ENCODE assay signal across 11 cellular contexts in the genomic region with DNA sequence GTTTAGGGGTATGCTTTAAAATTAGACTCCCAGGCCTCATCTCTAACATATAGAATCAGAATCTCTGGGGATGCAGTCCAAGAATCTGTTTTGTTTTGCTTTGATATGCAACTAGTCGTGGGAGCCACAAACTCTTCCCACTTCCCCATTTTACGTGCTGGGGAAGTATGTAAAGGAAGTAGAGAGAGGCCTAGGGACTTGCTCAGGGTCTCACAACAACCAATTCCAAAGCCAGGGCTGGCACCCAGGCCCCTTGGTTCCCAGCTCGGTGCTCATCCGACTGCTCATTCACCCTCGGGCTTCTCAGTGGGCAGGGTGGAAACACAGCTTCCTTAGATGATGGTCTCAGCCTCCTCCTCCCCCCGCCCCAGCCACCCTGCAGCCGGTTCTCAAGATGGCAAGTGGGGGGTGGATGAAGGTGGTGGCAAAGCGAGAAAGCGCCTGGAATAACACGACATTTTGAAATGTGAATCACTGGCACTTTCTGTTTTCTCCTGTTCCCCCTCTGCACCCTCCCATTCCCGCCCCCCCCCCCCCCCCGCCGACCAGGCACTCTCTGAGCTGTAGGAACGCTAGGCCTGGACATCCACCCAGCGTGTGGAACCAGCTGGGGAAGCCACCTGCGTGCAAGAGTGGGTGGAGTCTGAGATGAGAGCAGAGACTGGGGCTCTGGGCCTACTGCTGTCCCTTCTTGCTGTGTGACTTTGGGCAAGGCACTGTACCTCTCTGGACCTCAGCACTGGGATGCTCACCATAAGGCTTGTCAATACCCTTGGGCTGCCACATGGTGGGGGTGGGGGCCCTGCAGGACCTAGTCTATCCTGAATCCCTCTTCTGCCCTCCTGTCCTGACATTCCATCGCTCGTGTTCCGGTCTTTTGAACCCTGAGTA.
DNase-seq lines count a peak whose midpoint lies in the region; ATAC-seq, FAIRE-seq and TF ChIP-seq lines count a peak whose summit lies in the region.
"Had no signal": no experiment of that assay in that cellular context is flagged by ENCODE, and none has a peak within 500 bp of the region (broad histone marks: within the 10 kb centered on the region; RNA-seq: fewer than 3 reads in every experiment).

No MANE protein-coding gene starts in this region.

- H3K9me3 Mint-ChIP-seq in Caco-2 (ENCODE audit: unreplicated experiment), result no peaks in the 10 kb centered on the region

- H3K4me3 ChIP-seq in neutrophil (ENCODE audit: low read depth in 1 of 2, low read length in 1 of 2) (peak overlapping the region; percentile 44 to 51), Caco-2 (ENCODE audit: low read depth, low read length) (no peak overlapping the region)

- H3K36me3 Mint-ChIP-seq in Caco-2 (ENCODE audit: insufficient read depth, unreplicated experiment), result no peaks in the 10 kb centered on the region

- CTCF ChIA-PET in Caco-2 (lab: Charles Lee), result interaction anchor here (0.5 kb wide), 1 partner anchor 219 kb away, joined by 3 read pairs; no protein-coding TSS in a partner anchor

- peak overlapping the region; percentile 100 for H3K27ac ChIP-seq in neutrophil

- intact Hi-C loops in Caco-2 (cut with micrococcal nuclease; ENCODE audit: unreplicated experiment), result no loop called here

- H3K4me1 ChIP-seq in neutrophil (ENCODE audit: control insufficient read depth in 1 of 2, insufficient read depth in 1 of 2, low read depth in 1 of 2, low read length in 1 of 2), result peaks cover 53% of the 10 kb centered on the region in 2 experiments
- H3K4me1 ChIP-seq in Caco-2, result no peaks in the 10 kb centered on the region

- FAIRE-seq in urothelium cell line (lab: Jason Lieb, UNC), result no peak
- FAIRE-seq: colon had no signal

- no peak overlapping the region for H3K4me3 Mint-ChIP-seq in Caco-2 (ENCODE audit: unreplicated experiment)

- H3K27me3 ChIP-seq in neutrophil (peaks cover 9% of the 10 kb centered on the region), Caco-2 (replicated peaks; ENCODE audit: control insufficient read depth, insufficient read depth, low read length) (no peaks in the 10 kb centered on the region)

- H3K27me3 Mint-ChIP-seq in Caco-2 (ENCODE audit: insufficient read depth, unreplicated experiment), result peaks cover 1% of the 10 kb centered on the region

- ATAC-seq in GM18870 (IDR thresholded peaks at IDR 0.05; ENCODE audit: unreplicated experiment) (peak; percentile 38), HG02981 (IDR thresholded peaks at IDR 0.05; ENCODE audit: unreplicated experiment) (peak; percentile 43)

- no peaks in the 10 kb centered on the region for H3K9me3 ChIP-seq in neutrophil
- H3K9me3 ChIP-seq in Caco-2, result no peaks in the 10 kb centered on the region

- POLR2A ChIA-PET in Caco-2 (lab: Charles Lee), result no interaction called here

- TF ChIP-seq CTCF in neutrophil (IDR thresholded peaks at IDR 0.05) (no peak), Caco-2 (IDR thresholded peaks at IDR 0.05; ENCODE audit: insufficient read depth in 1 of 2, low read depth in 1 of 2, low read length in 1 of 2, severe bottlenecking in 1 of 2, unreplicated experiment in 1 of 2) (no peak)

- H3K27ac Mint-ChIP-seq in Caco-2 (ENCODE audit: unreplicated experiment), result no peak overlapping the region

- no peaks in the 10 kb centered on the region for H3K4me1 Mint-ChIP-seq in Caco-2 (ENCODE audit: low read depth, unreplicated experiment)

- peak; percentile 95 for DNase-seq in SKM-1 treated with dmso at 0.1 percent for 144 hours (lab: John Stamatoyannopoulos, UW; ENCODE audit: unreplicated experiment)
- no peak for DNase-seq in urothelium cell line (ENCODE audit: low spot score)
- no peak for DNase-seq in NCI-H128 (lab: John Stamatoyannopoulos, UW; ENCODE audit: unreplicated experiment)
- DNase-seq in NCI-H82 (lab: John Stamatoyannopoulos, UW), result no peak
- DNase-seq in Caco-2, result no peak
- DNase-seq: activated CD8-positive, alpha-beta memory T cell treated with anti-CD3 and anti-CD28 coated beads for 24 hours; NCI-H2029 treated with DMSO at 0.1 percent for 48 hours had no signal

- no TSS peak for BruUV-seq in Caco-2 (replicated peaks; lab: Mats Ljungman, UMichigan)

- H3K36me3 ChIP-seq in neutrophil (no peaks in the 10 kb centered on the region), Caco-2 (ENCODE audit: control insufficient read depth, insufficient read depth, low read length) (no peaks in the 10 kb centered on the region)
